18 cellular contexts compared by ENCODE assay signal in the genomic region with DNA sequence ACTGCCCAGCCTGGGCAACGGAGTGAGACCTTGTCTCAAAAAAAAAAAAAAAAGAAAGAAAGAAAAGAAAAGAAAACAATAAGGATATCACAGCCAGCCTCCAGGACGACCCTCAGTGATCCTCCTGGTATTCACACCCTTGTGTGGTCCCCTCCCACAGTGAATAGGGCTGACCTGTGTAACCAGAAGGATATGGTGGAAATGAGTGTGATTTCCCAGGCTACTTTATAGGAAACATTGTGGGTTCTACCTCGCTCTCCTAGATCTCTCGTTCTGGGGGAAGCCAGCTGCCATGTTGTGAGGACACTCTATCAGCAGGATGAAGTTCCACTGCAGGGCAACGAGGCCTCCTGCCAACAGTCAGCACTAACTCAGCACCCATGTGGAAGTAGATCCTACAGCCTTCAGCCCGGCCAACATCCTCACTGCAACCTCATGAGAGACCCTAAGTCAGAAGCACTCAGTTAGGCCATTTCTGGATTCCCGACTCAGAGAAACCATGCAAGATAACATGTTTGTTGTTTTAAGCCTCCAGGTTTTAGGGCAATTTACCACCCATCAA. TPM values are rescaled to one million over a fixed set of nuclear protein-coding genes. Genes with fewer than 3 reads are reported as not detected.
DNase-seq lines count a peak whose midpoint lies in the region; ATAC-seq and TF ChIP-seq lines count a peak whose summit lies in the region.
"Had no signal": no experiment of that assay in that cellular context is flagged by ENCODE, and none has a peak within 500 bp of the region (broad histone marks: within the 10 kb centered on the region; RNA-seq: fewer than 3 reads in every experiment).

No MANE protein-coding gene starts in this region.

- H3K14ac ChIP-seq in IMR-90 (replicated peaks; ENCODE audit: low read depth, low read length) = 0 out of 2 replicates have a peak overlapping the region, but pooled peaks have one; percentile 36

- no peak for ATAC-seq in CD4-positive, CD25-positive, alpha-beta regulatory T cell (ENCODE audit: low read depth in 2 of 2)
- no peak for ATAC-seq in IMR-90 (ENCODE audit: low read depth)
- no peak for ATAC-seq in activated T-helper 17 cell treated with anti-CD3 and anti-CD28 coated beads, Interleukin-2, amount 50 U/mL, for 72 hours (replicated peaks)
- ATAC-seq in natural killer cell treated with Interleukin-12 subunit alpha and Interleukin-12 subunit beta and Interleukin-15 and Interleukin-18, amount 100 ng/mL, for 72 hours = no peak
- no peak for ATAC-seq in GM21717 (IDR thresholded peaks at IDR 0.05; ENCODE audit: unreplicated experiment)
- ATAC-seq in right lobe of liver = no peak
- ATAC-seq: SK-N-SH treated with all-trans-retinoic acid at 6 μM for 48 hours had no signal

- peaks cover 4% of the 10 kb centered on the region for H3K27me3 Mint-ChIP-seq in CD4-positive, CD25-positive, alpha-beta regulatory T cell
- H3K27me3 Mint-ChIP-seq in activated T-helper 17 cell treated with anti-CD3 and anti-CD28 coated beads, Interleukin-2, amount 50 U/mL, for 72 hours = no peaks in the 10 kb centered on the region
- no peaks in the 10 kb centered on the region for H3K27me3 Mint-ChIP-seq in natural killer cell treated with Interleukin-12 subunit alpha and Interleukin-12 subunit beta and Interleukin-15 and Interleukin-18, amount 100 ng/mL, for 72 hours

- no peak overlapping the region for H3K56ac ChIP-seq in IMR-90 (ENCODE audit: extremely low read depth, insufficient read depth, low read length)

- H3K79me1 ChIP-seq in IMR-90 (ENCODE audit: low read depth in 1 of 2, low read length in 2 of 2) = peaks cover 55 to 91% of the 10 kb centered on the region in 2 experiments

- no peak overlapping the region for H4K8ac ChIP-seq in IMR-90 (ENCODE audit: low read depth in 2 of 2, low read length in 2 of 2)

- intact Hi-C loops in IMR-90 (cut with micrococcal nuclease) (no loop called here), right lobe of liver (cut with DNase I) (no loop called here)

- H2BK5ac ChIP-seq in IMR-90 (ENCODE audit: low read depth, low read length, poor library complexity, severe bottlenecking) = no peak overlapping the region

- no peak overlapping the region; the same call in 1 of the 2 replicates for H3K4ac ChIP-seq in IMR-90 (ENCODE audit: low read depth, low read length)

- no peak for TF ChIP-seq POLR2A in IMR-90 (IDR thresholded peaks at IDR 0.05; ENCODE audit: low read depth, low read length)
- no peak for TF ChIP-seq POLR2A in right lobe of liver (IDR thresholded peaks at IDR 0.05)

- H3K4me2 ChIP-seq in IMR-90 (ENCODE audit: low read depth, low read length) = no peak overlapping the region

- in situ Hi-C loops in IMR-90 (cut with MboI; ENCODE audit: low sequenced_read_pairs) = no loop called here

- peaks cover 37% of the 10 kb centered on the region for H3K36me3 Mint-ChIP-seq in CD4-positive, CD25-positive, alpha-beta regulatory T cell
- peaks cover 90% of the 10 kb centered on the region for H3K36me3 Mint-ChIP-seq in activated T-helper 17 cell treated with anti-CD3 and anti-CD28 coated beads, Interleukin-2, amount 50 U/mL, for 72 hours (ENCODE audit: low read depth)
- H3K36me3 Mint-ChIP-seq in natural killer cell treated with Interleukin-12 subunit alpha and Interleukin-12 subunit beta and Interleukin-15 and Interleukin-18, amount 100 ng/mL, for 72 hours = peaks cover 49% of the 10 kb centered on the region

- no peak overlapping the region for H2AK5ac ChIP-seq in IMR-90 (ENCODE audit: low read depth, low read length)

- no peak overlapping the region for H3K4me3 ChIP-seq in CD4-positive, CD25-positive, alpha-beta regulatory T cell (ENCODE audit: low read depth, low read length)
- no peak overlapping the region for H3K4me3 ChIP-seq in IMR-90 (ENCODE audit: insufficient read depth, low read depth, low read length)
- H3K4me3 ChIP-seq in right lobe of liver = no peak overlapping the region

- no peak overlapping the region for H2BK15ac ChIP-seq in IMR-90 (ENCODE audit: low read depth, low read length)

- TF ChIP-seq CTCF in IMR-90 (conservative IDR thresholded peaks at IDR 0.05; ENCODE audit: low read depth, low read length) = no peak
- TF ChIP-seq CTCF in right lobe of liver (IDR thresholded peaks at IDR 0.05) = no peak

- no peaks in the 10 kb centered on the region for H3K9me3 ChIP-seq in CD4-positive, CD25-positive, alpha-beta regulatory T cell (ENCODE audit: control insufficient read depth in 2 of 2, low read length in 2 of 2)
- no peaks in the 10 kb centered on the region for H3K9me3 ChIP-seq in IMR-90 (ENCODE audit: control insufficient read depth, insufficient read depth, low read length)
- no peaks in the 10 kb centered on the region for H3K9me3 ChIP-seq in right lobe of liver
- H3K9me3 ChIP-seq: Caco-2 had no signal

- no peak overlapping the region for H3K27ac ChIP-seq in CD4-positive, CD25-positive, alpha-beta regulatory T cell (ENCODE audit: insufficient read depth, low read length, poor library complexity, severe bottlenecking)
- H3K27ac ChIP-seq in IMR-90 (ENCODE audit: insufficient read depth, low read length) = no peak overlapping the region
- H3K27ac ChIP-seq in right lobe of liver = no peak overlapping the region

- peaks cover 37% of the 10 kb centered on the region for H3K4me1 ChIP-seq in CD4-positive, CD25-positive, alpha-beta regulatory T cell (ENCODE audit: control insufficient read depth, insufficient read depth, low read length, poor library complexity, severe bottlenecking)
- H3K4me1 ChIP-seq in IMR-90 (ENCODE audit: control insufficient read depth, insufficient read depth, low read length) = peaks cover 12% of the 10 kb centered on the region
- peaks cover 0 to 7% (median 0%) of the 10 kb centered on the region in 4 donors for H3K4me1 ChIP-seq in right lobe of liver

- no peak overlapping the region for H4K91ac ChIP-seq in IMR-90 (ENCODE audit: insufficient read depth, low read depth, low read length)

- H3K36me3 ChIP-seq in CD4-positive, CD25-positive, alpha-beta regulatory T cell (ENCODE audit: control insufficient read depth, insufficient read depth, low read length) = peaks cover 24% of the 10 kb centered on the region
- peaks cover 13% of the 10 kb centered on the region for H3K36me3 ChIP-seq in IMR-90 (ENCODE audit: control insufficient read depth, insufficient read depth, low read length)
- H3K36me3 ChIP-seq in right lobe of liver = peaks cover 0 to 5% (median 0%) of the 10 kb centered on the region in 4 donors

- POLR2A ChIA-PET in IMR-90 (lab: Charles Lee; ENCODE audit: unreplicated experiment) = no interaction called here

- H3K18ac ChIP-seq in IMR-90 (ENCODE audit: low read depth, low read length) = no peak overlapping the region

- CTCF ChIA-PET in IMR-90 (lab: Yijun Ruan, JAX) = no interaction called here

- H2BK120ac ChIP-seq in IMR-90 (ENCODE audit: low read depth, low read length) = no peak overlapping the region

- H3K4me3 Mint-ChIP-seq in CD4-positive, CD25-positive, alpha-beta regulatory T cell = no peak overlapping the region
- no peak overlapping the region for H3K4me3 Mint-ChIP-seq in activated T-helper 17 cell treated with anti-CD3 and anti-CD28 coated beads, Interleukin-2, amount 50 U/mL, for 72 hours
- no peak overlapping the region for H3K4me3 Mint-ChIP-seq in natural killer cell treated with Interleukin-12 subunit alpha and Interleukin-12 subunit beta and Interleukin-15 and Interleukin-18, amount 100 ng/mL, for 72 hours
- H3K4me3 Mint-ChIP-seq: CD14-positive monocyte had no signal

- no peak for TF ChIP-seq RAD21 in IMR-90 (IDR thresholded peaks at IDR 0.05; ENCODE audit: low read length)

- H3K9me3 Mint-ChIP-seq in CD4-positive, CD25-positive, alpha-beta regulatory T cell = no peaks in the 10 kb centered on the region
- peaks cover 3% of the 10 kb centered on the region for H3K9me3 Mint-ChIP-seq in activated T-helper 17 cell treated with anti-CD3 and anti-CD28 coated beads, Interleukin-2, amount 50 U/mL, for 72 hours
- peaks cover 4% of the 10 kb centered on the region for H3K9me3 Mint-ChIP-seq in natural killer cell treated with Interleukin-12 subunit alpha and Interleukin-12 subunit beta and Interleukin-15 and Interleukin-18, amount 100 ng/mL, for 72 hours

- H3K9me1 ChIP-seq in IMR-90 (ENCODE audit: insufficient read depth, low read length) = peaks cover 40% of the 10 kb centered on the region

- H3K27ac Mint-ChIP-seq in CD4-positive, CD25-positive, alpha-beta regulatory T cell = peak overlapping the region; percentile 6 to 70 (median 59)
- H3K27ac Mint-ChIP-seq in activated T-helper 17 cell treated with anti-CD3 and anti-CD28 coated beads, Interleukin-2, amount 50 U/mL, for 72 hours = peak overlapping the region; percentile 30
- peak overlapping the region; percentile 15 to 93 for H3K27ac Mint-ChIP-seq in natural killer cell treated with Interleukin-12 subunit alpha and Interleukin-12 subunit beta and Interleukin-15 and Interleukin-18, amount 100 ng/mL, for 72 hours

- no peak overlapping the region for H3K23ac ChIP-seq in IMR-90 (ENCODE audit: low read depth, low read length)

- no peaks in the 10 kb centered on the region for H3K27me3 ChIP-seq in CD4-positive, CD25-positive, alpha-beta regulatory T cell (ENCODE audit: control insufficient read depth, insufficient read depth, low read length)
- H3K27me3 ChIP-seq in IMR-90 (ENCODE audit: control insufficient read depth, insufficient read depth, low read length) (no peaks in the 10 kb centered on the region), right lobe of liver (no peaks in the 10 kb centered on the region)

- peaks cover 75% of the 10 kb centered on the region for H4K20me1 ChIP-seq in IMR-90 (ENCODE audit: insufficient read depth, low read length)

- no peak for DNase-seq in CD4-positive, CD25-positive, alpha-beta regulatory T cell
- DNase-seq in IMR-90 = no peak
- no peak for DNase-seq in natural killer cell treated with Interleukin-12 subunit alpha and Interleukin-12 subunit beta and Interleukin-15 and Interleukin-18, amount 100 ng/mL, for 72 hours (ENCODE audit: low spot score)
- DNase-seq in KG1 (lab: John Stamatoyannopoulos, UW) = no peak
- no peak for DNase-seq in right lobe of liver
- DNase-seq in kidney glomerular epithelial cell (lab: John Stamatoyannopoulos, UW) = no peak
- DNase-seq: 8988T, Caco-2, GDM1, MM.1S, NCI-H1092 treated with DMSO at 0.1 percent for 48 hours, NCI-H2081, SHP77 had no signal

- H2AK9ac ChIP-seq in IMR-90 (replicated peaks; ENCODE audit: low read depth, low read length, poor library complexity) = no peak overlapping the region

- WGBS in IMR-90 (ENCODE audit: extremely low coverage in 2 of 2, insufficient read length in 1 of 2), 2 experiments = 80% methylated on average over 1 of the region's 7 CpGs; no CpG with 5 or more reads in 1 of the 2 experiments
- WGBS in right lobe of liver (ENCODE audit: insufficient coverage, low coverage, low lambda C conversion rate, missing lambda C conversion rate) = 70% methylated on average over 4 of the region's 7 CpGs

- no peak overlapping the region for H2AFZ ChIP-seq in IMR-90 (replicated peaks; ENCODE audit: low read length, poor library complexity)

- no peak overlapping the region for H3K9ac ChIP-seq in IMR-90 (ENCODE audit: low read depth, low read length)

- no peak overlapping the region for H4K5ac ChIP-seq in IMR-90 (ENCODE audit: low read depth, low read length)

- H3K4me1 Mint-ChIP-seq in CD4-positive, CD25-positive, alpha-beta regulatory T cell = peaks cover 18 to 92% (median 57%) of the 10 kb centered on the region in 4 donors
- H3K4me1 Mint-ChIP-seq in activated T-helper 17 cell treated with anti-CD3 and anti-CD28 coated beads, Interleukin-2, amount 50 U/mL, for 72 hours = peaks cover 65% of the 10 kb centered on the region
- peaks cover 82 to 83% of the 10 kb centered on the region in 2 donors for H3K4me1 Mint-ChIP-seq in natural killer cell treated with Interleukin-12 subunit alpha and Interleukin-12 subunit beta and Interleukin-15 and Interleukin-18, amount 100 ng/mL, for 72 hours (ENCODE audit: low read depth in 2 of 2)

- no TSS peak for BruUV-seq in IMR-90 (replicated peaks; lab: Mats Ljungman, UMichigan)

- dilution Hi-C loops in IMR-90 (cut with HindIII; ENCODE audit: low sequenced_read_pairs, unreplicated experiment) = no loop called here

- no peak overlapping the region for H2BK20ac ChIP-seq in IMR-90 (ENCODE audit: low read depth, low read length)

RNA-seq across cellular contexts. Expression of a gene that starts 11.1 kb away (rescaled TPM):
- total RNA-seq in CD4-positive, CD25-positive, alpha-beta regulatory T cell = 110 TPM
- polyA plus RNA-seq in CD4-positive, CD25-positive, alpha-beta regulatory T cell = 100 to 1,000 TPM in 2 of 4 donors, 10 to 100 TPM in 2; 87.1 to 111 (median 97.5) TPM
- total RNA-seq in IMR-90 (2012; rRNA removed) (52.0 and 52.2 TPM in 2 replicates), right lobe of liver (10 to 100 TPM; 15.1 to 36.0 (median 19.8) TPM)
- 44.8 and 45.0 TPM in 2 replicates for polyA plus RNA-seq in IMR-90 (2012; rRNA removed)
- 37.9 and 67.2 TPM in 2 replicates for polyA plus RNA-seq in IMR-90 (2012; cell fraction: cytosol; rRNA removed)
- 19.1 and 28.3 TPM in 2 replicates for polyA plus RNA-seq in IMR-90 (2012; cell fraction: nucleus; rRNA removed; ENCODE audit: low replicate concordance)
- 100 to 1,000 TPM; 112 to 139 TPM for total RNA-seq in activated T-helper 17 cell treated with anti-CD3 and anti-CD28 coated beads, Interleukin-2, amount 50 U/mL, for 72 hours
- total RNA-seq in natural killer cell treated with Interleukin-12 subunit alpha and Interleukin-12 subunit beta and Interleukin-15 and Interleukin-18, amount 100 ng/mL, for 72 hours = 100 to 1,000 TPM; 194 to 201 TPM
- total RNA-seq: HT-29 had no signal
